Comparison of ENCODE assay signal across 26 cellular contexts in the genomic region with DNA sequence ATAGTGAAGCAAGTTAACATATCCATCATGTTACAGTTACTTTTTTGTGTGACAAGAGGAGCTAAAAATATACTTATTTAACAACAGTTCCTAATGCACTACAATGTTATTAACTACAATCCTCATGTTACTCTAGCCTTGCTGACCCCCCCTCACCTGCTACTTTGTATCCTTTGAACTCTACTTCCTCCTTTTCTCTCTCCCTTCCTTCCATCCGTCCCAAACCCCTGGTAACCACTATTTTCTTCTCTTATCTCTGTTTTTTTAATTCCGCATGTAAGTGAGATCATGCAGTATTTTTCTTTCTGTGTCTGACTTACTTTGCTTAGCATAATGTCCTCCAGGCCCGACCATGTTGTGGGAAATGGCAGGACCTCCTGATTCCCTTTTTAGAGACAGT. TPM values are rescaled to one million over a fixed set of nuclear protein-coding genes. Genes with fewer than 3 reads are reported as not detected.
"Had no signal": no experiment of that assay in that cellular context is flagged by ENCODE, and none has a peak within 500 bp of the region (broad histone marks: within the 10 kb centered on the region; RNA-seq: fewer than 3 reads in every experiment).

No MANE protein-coding gene starts in this region.

- H3K27ac ChIP-seq: breast epithelium, dorsolateral prefrontal cortex, gastroesophageal sphincter, ovary, uterus had no signal

- H3K36me3 ChIP-seq: breast epithelium, gastroesophageal sphincter, ovary, uterus had no signal

- H3K27ac Mint-ChIP-seq: activated B cell treated with CpG ODN at 0.5 μM for 24 hours; activated CD8-positive, alpha-beta T cell treated with anti-CD3 and anti-CD28 coated beads for 36 hours; activated T-helper 17 cell treated with anti-CD3 and anti-CD28 coated beads, Interleukin-2, amount 50 U/mL, for 72 hours; mesothelial cell of epicardium; nephron progenitor cell; progenitor cell of endocrine pancreas; stimulated activated naive B cell treated with anti-CD40 and anti-IgM and Interleukin-4, amounts not matched to agents 10 μg/mL and 1 μg/mL and 100 μg/mL, for 72 hours; T-helper 17 cell; type B pancreatic cell had no signal

- H3K9me3 ChIP-seq: breast epithelium, gastroesophageal sphincter, ovary, uterus had no signal

- H3K4me3 Mint-ChIP-seq: activated B cell treated with CpG ODN at 0.5 μM for 24 hours; activated CD8-positive, alpha-beta T cell treated with anti-CD3 and anti-CD28 coated beads for 36 hours; activated T-cell treated with anti-CD3 and anti-CD28 coated beads, Interleukin-2, amount 50 U/mL, for 4 hours; activated T-helper 17 cell treated with anti-CD3 and anti-CD28 coated beads, Interleukin-2, amount 50 U/mL, for 72 hours; central memory CD8-positive, alpha-beta T cell; mesothelial cell of epicardium; naive B cell; nephron progenitor cell; stimulated activated naive B cell treated with anti-CD40 and anti-IgM and Interleukin-4, amounts not matched to agents 10 μg/mL and 1 μg/mL and 100 μg/mL, for 72 hours; T-helper 17 cell; type B pancreatic cell had no signal

- H3K9me3 Mint-ChIP-seq: activated B cell treated with CpG ODN at 0.5 μM for 24 hours; activated CD8-positive, alpha-beta T cell treated with anti-CD3 and anti-CD28 coated beads for 36 hours; activated T-cell treated with anti-CD3 and anti-CD28 coated beads, Interleukin-2, amount 50 U/mL, for 4 hours; activated T-helper 17 cell treated with anti-CD3 and anti-CD28 coated beads, Interleukin-2, amount 50 U/mL, for 72 hours; central memory CD8-positive, alpha-beta T cell; mesothelial cell of epicardium; nephron progenitor cell; stimulated activated naive B cell treated with anti-CD40 and anti-IgM and Interleukin-4, amounts not matched to agents 10 μg/mL and 1 μg/mL and 100 μg/mL, for 72 hours; type B pancreatic cell had no signal

- DNase-seq: activated B cell treated with CpG ODN at 0.5 μM for 24 hours; activated CD4-positive, alpha-beta T cell treated with anti-CD3 and anti-CD28 coated beads, Interleukin-2, amount 50 U/mL, for 1 hour; activated CD8-positive, alpha-beta T cell treated with anti-CD3 and anti-CD28 coated beads for 36 hours; activated gamma-delta T cell treated with Interleukin-2 at 50 U/mL for 16 hours; activated naive CD4-positive, alpha-beta T cell treated with anti-CD3 and anti-CD28 coated beads, Interleukin-2, amount 50 U/mL, for 16 hours; activated T-cell treated with anti-CD3 and anti-CD28 coated beads, Interleukin-2, amount 50 U/mL, for 4 hours; amniotic stem cell; dorsolateral prefrontal cortex; effector memory CD4-positive, alpha-beta T cell; left cardiac atrium; naive B cell; nephron progenitor cell; ovary; stimulated activated CD4-positive, alpha-beta T cell treated with anti-CD3 and anti-CD28 coated beads, Interleukin-15, amount 100 ng/mL, for 24 hours; stimulated activated CD4-positive, alpha-beta T cell treated with anti-CD3 and anti-CD28 coated beads, Interleukin-2, amount 100 ng/mL, for 24 hours; stimulated activated naive B cell treated with anti-CD40 and anti-IgM and Interleukin-4, amounts not matched to agents 10 μg/mL and 1 μg/mL and 100 μg/mL, for 72 hours; T-helper 17 cell; T1000; uterus had no signal

- H3K36me3 Mint-ChIP-seq: mesothelial cell of epicardium; naive B cell; stimulated activated naive B cell treated with anti-CD40 and anti-IgM and Interleukin-4, amounts not matched to agents 10 μg/mL and 1 μg/mL and 100 μg/mL, for 72 hours; type B pancreatic cell had no signal

- H3K27me3 ChIP-seq: breast epithelium, dorsolateral prefrontal cortex, gastroesophageal sphincter, ovary, uterus had no signal

- H3K27me3 Mint-ChIP-seq: activated CD8-positive, alpha-beta T cell treated with anti-CD3 and anti-CD28 coated beads for 36 hours; activated T-helper 17 cell treated with anti-CD3 and anti-CD28 coated beads, Interleukin-2, amount 50 U/mL, for 72 hours; progenitor cell of endocrine pancreas; T-helper 17 cell; type B pancreatic cell had no signal

- H3K4me1 Mint-ChIP-seq: activated B cell treated with CpG ODN at 0.5 μM for 24 hours; central memory CD8-positive, alpha-beta T cell; naive B cell; stimulated activated naive B cell treated with anti-CD40 and anti-IgM and Interleukin-4, amounts not matched to agents 10 μg/mL and 1 μg/mL and 100 μg/mL, for 72 hours had no signal

- H3K4me3 ChIP-seq: breast epithelium, dorsolateral prefrontal cortex, gastroesophageal sphincter, ovary, uterus had no signal

- ATAC-seq: activated CD8-positive, alpha-beta T cell treated with anti-CD3 and anti-CD28 coated beads for 36 hours; activated T-cell treated with anti-CD3 and anti-CD28 coated beads, Interleukin-2, amount 50 U/mL, for 4 hours; activated T-helper 17 cell treated with anti-CD3 and anti-CD28 coated beads, Interleukin-2, amount 50 U/mL, for 72 hours; gastroesophageal sphincter; left cardiac atrium; stimulated activated naive B cell treated with anti-CD40 and anti-IgM and Interleukin-4, amounts not matched to agents 10 μg/mL and 1 μg/mL and 100 μg/mL, for 72 hours; T-helper 17 cell had no signal

- H3K4me1 ChIP-seq: uterus had no signal

RNA-seq across cellular contexts. Expression of a gene that starts 59.4 kb away (rescaled TPM):
- total RNA-seq: activated B cell treated with CpG ODN at 0.5 μM for 24 hours had no signal
